ENCODE assay signal across 1 cellular context in genomic region chr15:45115312-45115820, GRCh38.
TF ChIP-seq lines count a peak whose summit lies in the region.

No MANE protein-coding gene starts in this region.

TF ChIP-seq in IMR-90, 13 proteins besides CTCF, POLR2A, EP300 and RAD21:
- TF ChIP-seq BHLHE40 (IDR thresholded peaks at IDR 0.05; ENCODE audit: low read depth, low read length) = no peak
TF ChIP-seq in IMR-90: peak in this region for 0.
